Comparison of ENCODE assay signal across 11 cellular contexts in genomic region chr3:64163019-64163754, GRCh38.
A peak's percentile ranks its signal among the peaks of the same experiment; 100 is the strongest.
DNase-seq lines count a peak whose midpoint lies in the region; ATAC-seq and TF ChIP-seq lines count a peak whose summit lies in the region.
"Had no signal": no experiment of that assay in that cellular context is flagged by ENCODE, and none has a peak within 500 bp of the region (broad histone marks: within the 10 kb centered on the region; RNA-seq: fewer than 3 reads in every experiment).

No MANE protein-coding gene starts in this region.

- no peak overlapping the region for H3K4me3 ChIP-seq in brain microvascular endothelial cell (ENCODE audit: low read depth, low read length)

- no peaks in the 10 kb centered on the region for H3K9me3 Mint-ChIP-seq in HFFc6
- no peaks in the 10 kb centered on the region for H3K9me3 Mint-ChIP-seq in nephron progenitor cell
- H3K9me3 Mint-ChIP-seq: CD8-positive, alpha-beta T cell had no signal

- H3K27me3 Mint-ChIP-seq in HFFc6 (ENCODE audit: insufficient read depth) (peaks cover 1% of the 10 kb centered on the region), nephron progenitor cell (ENCODE audit: low read depth, poor library complexity) (no peaks in the 10 kb centered on the region)

- peaks cover 18% of the 10 kb centered on the region for H3K36me3 ChIP-seq in brain microvascular endothelial cell (replicated peaks)

- no peak for DNase-seq in HFFc6
- no peak for DNase-seq in brain microvascular endothelial cell
- no peak for DNase-seq in nephron progenitor cell
- DNase-seq: CD8-positive, alpha-beta T cell; left colon had no signal

- TF ChIP-seq CTCF in HFFc6 (IDR thresholded peaks at IDR 0.05), result no peak
- TF ChIP-seq CTCF in brain microvascular endothelial cell (IDR thresholded peaks at IDR 0.05; ENCODE audit: low read depth, low read length, missing control alignments), result no peak
- no peak for TF ChIP-seq CTCF in nephron progenitor cell (IDR thresholded peaks at IDR 0.05)

- peak overlapping the region; percentile 61 for H3K27ac ChIP-seq in brain microvascular endothelial cell

- ATAC-seq in GM18498 (IDR thresholded peaks at IDR 0.05; ENCODE audit: unreplicated experiment) (peak; percentile 27), GM18520 (IDR thresholded peaks at IDR 0.05; ENCODE audit: unreplicated experiment) (no peak), GM21381 (IDR thresholded peaks at IDR 0.05; ENCODE audit: unreplicated experiment) (no peak), GM21528 (IDR thresholded peaks at IDR 0.05; ENCODE audit: low FRiP score, unreplicated experiment) (no peak), GM19324 (IDR thresholded peaks at IDR 0.05; ENCODE audit: low FRiP score, unreplicated experiment) (no peak)
- ATAC-seq: CD8-positive, alpha-beta T cell; HepG2; left colon had no signal

- H3K27ac Mint-ChIP-seq in HFFc6, result peak overlapping the region; percentile 94
- H3K27ac Mint-ChIP-seq in nephron progenitor cell, result peak overlapping the region; percentile 86
- H3K27ac Mint-ChIP-seq: CD8-positive, alpha-beta T cell had no signal

- peaks cover 42% of the 10 kb centered on the region for H3K36me3 Mint-ChIP-seq in HFFc6 (ENCODE audit: low read depth)
- peaks cover 31% of the 10 kb centered on the region for H3K36me3 Mint-ChIP-seq in nephron progenitor cell (ENCODE audit: low read depth)
- H3K36me3 Mint-ChIP-seq: CD8-positive, alpha-beta T cell had no signal

- in situ Hi-C loops in brain microvascular endothelial cell (cut with HindIII; ENCODE audit: low pct_ligation_motif_present, low sequenced_read_pairs), result no loop called here

- no peaks in the 10 kb centered on the region for H3K27me3 ChIP-seq in brain microvascular endothelial cell (replicated peaks)

- H3K4me3 Mint-ChIP-seq in HFFc6, result 0 out of 2 replicates have a peak overlapping the region, but pooled peaks have one; percentile 48
- no peak overlapping the region for H3K4me3 Mint-ChIP-seq in nephron progenitor cell
- H3K4me3 Mint-ChIP-seq: CD8-positive, alpha-beta T cell had no signal

- H3K4me1 Mint-ChIP-seq in HFFc6 (ENCODE audit: low read depth) (peaks cover 82% of the 10 kb centered on the region), nephron progenitor cell (peaks cover 63% of the 10 kb centered on the region)
